In the genomic region with DNA sequence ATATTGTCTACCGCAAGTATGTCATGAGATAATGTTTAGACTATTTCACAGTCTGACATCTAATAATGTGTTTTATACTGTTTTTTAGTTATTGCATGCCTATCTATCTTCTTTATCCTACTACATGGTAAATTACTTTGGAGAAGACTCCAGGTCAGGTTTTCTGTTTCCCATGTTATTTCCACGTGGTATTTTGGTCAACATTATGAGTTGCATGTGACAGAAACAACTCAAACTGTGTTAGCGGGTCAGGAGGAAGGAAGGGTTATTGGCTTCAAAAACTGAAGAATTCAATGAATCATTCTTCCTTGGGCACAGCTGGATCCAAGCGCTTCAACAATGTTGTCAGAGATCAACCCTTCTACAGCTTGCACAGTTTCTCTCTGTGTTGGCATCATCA, we compare ENCODE assay signal across 34 cellular contexts.
"Had no signal": no experiment of that assay in that cellular context is flagged by ENCODE, and none has a peak within 500 bp of the region (broad histone marks: within the 10 kb centered on the region; RNA-seq: fewer than 3 reads in every experiment).

No MANE protein-coding gene starts in this region.

- H3K27me3 ChIP-seq: MG63 had no signal

- DNase-seq: Karpas-422, Kasumi-1, MG63, MM.1S, MV-4-11, NCI-H1048, NCI-H1092, NCI-H1092 treated with DMSO at 0.1 percent for 48 hours, NCI-H1105, NCI-H1105 treated with DMSO at 0.1 percent for 48 hours, NCI-H1417, NCI-H1417 treated with DMSO at 0.1 percent for 48 hours, NCI-H1436, NCI-H1436 treated with DMSO at 0.1 percent for 48 hours, NCI-H146, NCI-H1694, NCI-H1694 treated with DMSO at 0.1 percent for 48 hours, NCI-H187, NCI-H187 treated with DMSO at 0.1 percent for 48 hours, NCI-H1930, NCI-H2029, NCI-H2029 treated with DMSO at 0.1 percent for 48 hours, NCI-H2081, NCI-H2081 treated with DMSO at 0.1 percent for 48 hours, NCI-H2107, NCI-H2171, NCI-H2171 treated with DMSO at 0.1 percent for 48 hours, NCI-H2227 treated with DMSO at 0.1 percent for 48 hours, NCI-H226, NCI-H345, NCI-H446, NCI-H446 treated with DMSO at 0.1 percent for 48 hours, NCI-H510A, NCI-H510A treated with DMSO at 0.1 percent for 48 hours had no signal

- H3K9me3 ChIP-seq: MG63 had no signal

- H3K36me3 ChIP-seq: MG63 had no signal

- H3K4me3 ChIP-seq: MG63 had no signal
